In genomic region chr7:24965831-24966708, GRCh38 we compare ENCODE assay signal across 8 cellular contexts. TPM values are rescaled to one million over a fixed set of nuclear protein-coding genes. Genes with fewer than 3 reads are reported as not detected.
DNase-seq lines count a peak whose midpoint lies in the region; ATAC-seq and TF ChIP-seq lines count a peak whose summit lies in the region.

No MANE protein-coding gene starts in this region.

- no peaks in the 10 kb centered on the region for H3K27me3 Mint-ChIP-seq in endodermal cell (ENCODE audit: insufficient read depth)

- WGBS in endodermal cell (ENCODE audit: insufficient coverage in 1 of 2, insufficient read length in 1 of 2), 2 experiments = 85 to 92% methylated on average over 4 to 8 of the region's 8 CpGs
- 67 to 72% methylated on average over 8 of the region's 8 CpGs for WGBS in testis, 2 donors

- H3K9me3 Mint-ChIP-seq in endodermal cell = no peaks in the 10 kb centered on the region

- ATAC-seq in GM19397 (IDR thresholded peaks at IDR 0.05; ENCODE audit: unreplicated experiment) = peak; percentile 84
- ATAC-seq in HG03280 (IDR thresholded peaks at IDR 0.05; ENCODE audit: unreplicated experiment) = peak; percentile 75

- intact Hi-C loops in testis (cut with DNase I; ENCODE audit: low total_unique reads) = no loop called here

- H3K36me3 Mint-ChIP-seq in endodermal cell (ENCODE audit: low read depth) = no peaks in the 10 kb centered on the region

- H3K27ac ChIP-seq in SJCRH30 (no peak overlapping the region; the same call in 1 of the 2 replicates), endodermal cell (ENCODE audit: low read depth, low read length) (no peak overlapping the region), testis (no peak overlapping the region)

- no peak overlapping the region for H3K27ac Mint-ChIP-seq in endodermal cell

- H3K9ac ChIP-seq in endodermal cell (ENCODE audit: extremely low read depth, low read length, poor library complexity, severe bottlenecking) = no peak overlapping the region

- peaks cover 16% of the 10 kb centered on the region for H3K4me1 Mint-ChIP-seq in endodermal cell

- DNase-seq in DMS79 (lab: John Stamatoyannopoulos, UW) (peak; percentile 72), SJCRH30 (peak; percentile 72 to 87), endodermal cell (peak; percentile 58), amniotic stem cell (lab: John Stamatoyannopoulos, UW) (no peak), testis (no peak)
- DNase-seq in stimulated activated CD4-positive, alpha-beta T cell treated with anti-CD3 and anti-CD28 coated beads, Interleukin-1b, Interleukin-23, amount 100 ng/mL, for 48 hours = peak; percentile 13

- TF ChIP-seq CTCF in endodermal cell (conservative IDR thresholded peaks at IDR 0.05) (no peak), testis (IDR thresholded peaks at IDR 0.05) (no peak)

- no peaks in the 10 kb centered on the region for H3K27me3 ChIP-seq in SJCRH30
- no peaks in the 10 kb centered on the region for H3K27me3 ChIP-seq in endodermal cell (ENCODE audit: control insufficient read depth, insufficient read depth, low read length, poor library complexity, severe bottlenecking)
- H3K27me3 ChIP-seq in testis = no peaks in the 10 kb centered on the region

- H3K4me1 ChIP-seq in SJCRH30 = peaks cover 39% of the 10 kb centered on the region
- H3K4me1 ChIP-seq in endodermal cell (ENCODE audit: control insufficient read depth, insufficient read depth, low read length) = no peaks in the 10 kb centered on the region
- H3K4me1 ChIP-seq in testis = no peaks in the 10 kb centered on the region

- H3K4me3 Mint-ChIP-seq in endodermal cell = no peak overlapping the region

- TF ChIP-seq POLR2A in testis (IDR thresholded peaks at IDR 0.05) = no peak

- H3K4me3 ChIP-seq in SJCRH30 = no peak overlapping the region
- H3K4me3 ChIP-seq in endodermal cell (ENCODE audit: low read length) = no peak overlapping the region
- H3K4me3 ChIP-seq in testis = no peak overlapping the region

- H3K9me3 ChIP-seq in SJCRH30 (replicated peaks) (no peaks in the 10 kb centered on the region), endodermal cell (ENCODE audit: control insufficient read depth, low read length) (no peaks in the 10 kb centered on the region), testis (no peaks in the 10 kb centered on the region)

- H3K36me3 ChIP-seq in SJCRH30 (no peaks in the 10 kb centered on the region), endodermal cell (ENCODE audit: control insufficient read depth, insufficient read depth, low read length) (no peaks in the 10 kb centered on the region), testis (ENCODE audit: low read depth, missing control alignments) (no peaks in the 10 kb centered on the region)

RNA-seq across cellular contexts. Expression of gene OSBPL3, which starts 13.9 kb away (rescaled TPM):
- total RNA-seq in SJCRH30 (2014; rRNA removed; shearing (Covaris generic)) = 26.1 and 32.8 TPM in 2 replicates
- total RNA-seq in endodermal cell (10 to 100 TPM in 1 of 2 donors, 1 to 10 TPM in 1; 9.8 to 11.3 TPM), testis (1 to 10 TPM; 6.9 to 9.4 TPM)
- polyA plus RNA-seq in endodermal cell (2013, experiment 1 of 2) = 6.3 TPM
- polyA plus RNA-seq in endodermal cell (2013, experiment 2 of 2) = 5.8 TPM
- 5.6 TPM for polyA plus RNA-seq in testis (ENCODE audit: insufficient read depth, low read depth, low replicate concordance)

Comparison
In these comparisons a context has a peak if more than half of its experiments do, and no peak if none do; other contexts are left out.
1. DNase-seq: peak in DMS79 (single experiment), SJCRH30 (2 of 2), endodermal cell (single experiment) and stimulated activated CD4-positive, alpha-beta T cell treated with anti-CD3 and anti-CD28 coated beads, Interleukin-1b, Interleukin-23, amount 100 ng/mL, for 48 hours (single experiment); none in amniotic stem cell (single experiment) and testis (single experiment).